Comparison of ENCODE assay signal across 8 cellular contexts in the genomic region with DNA sequence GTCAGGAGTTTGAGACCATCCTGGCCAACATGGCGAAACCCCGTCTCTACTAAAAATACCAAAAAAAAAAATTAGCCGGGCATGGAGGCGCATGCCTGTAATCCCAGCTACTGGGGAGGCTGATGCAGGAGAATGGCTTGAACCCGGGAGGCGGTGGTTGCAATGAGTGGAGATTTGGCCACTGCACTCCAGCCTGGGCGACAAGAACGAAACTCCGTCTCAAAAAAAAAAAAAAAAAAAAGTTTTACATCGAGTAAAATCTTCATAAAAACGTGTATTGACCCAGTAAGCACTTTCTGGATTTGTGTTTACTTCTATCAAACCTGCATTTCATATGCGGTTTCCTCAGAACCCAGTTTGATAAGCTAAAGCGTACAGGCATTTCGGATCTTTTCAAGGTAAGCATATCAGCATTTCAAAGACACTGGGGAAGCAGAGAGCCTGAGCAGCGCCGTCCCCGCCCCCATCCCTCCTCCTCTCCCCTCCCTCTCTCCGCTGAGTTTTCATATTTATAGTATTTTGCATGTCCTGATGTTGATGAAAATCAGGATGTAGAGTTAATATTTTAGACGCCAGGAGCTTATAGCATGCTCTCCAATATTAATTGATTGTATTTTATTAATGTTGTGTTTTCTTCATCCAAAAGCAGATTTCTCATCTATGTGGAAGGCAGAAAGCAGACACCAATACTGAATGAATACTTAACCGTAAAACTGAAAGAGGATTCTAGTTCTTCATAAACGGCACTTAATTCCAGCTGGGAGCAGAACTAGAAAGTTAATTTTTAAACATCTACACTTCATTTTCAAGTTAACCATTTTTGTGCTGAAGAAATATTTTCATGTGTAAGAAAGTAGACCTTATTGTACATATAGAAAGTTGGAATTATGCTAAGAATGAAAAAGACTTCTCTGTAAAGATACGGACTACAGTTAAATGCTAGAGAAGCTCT. TPM values are rescaled to one million over a fixed set of nuclear protein-coding genes. Genes with fewer than 3 reads are reported as not detected.
DNase-seq lines count a peak whose midpoint lies in the region; ATAC-seq and TF ChIP-seq lines count a peak whose summit lies in the region.

No MANE protein-coding gene starts in this region.

- ATAC-seq in naive thymus-derived CD8-positive, alpha-beta T cell = peak; percentile 65 to 75
- no peak for ATAC-seq in HG02759 (IDR thresholded peaks at IDR 0.05; ENCODE audit: unreplicated experiment)
- no peak for ATAC-seq in GM18867 (IDR thresholded peaks at IDR 0.05; ENCODE audit: unreplicated experiment)
- no peak for ATAC-seq in GM19467 (IDR thresholded peaks at IDR 0.05; ENCODE audit: unreplicated experiment)

- H4K20me1 ChIP-seq in KMS-11 (ENCODE audit: insufficient read depth) = no peaks in the 10 kb centered on the region

- H3K4me3 ChIP-seq in AG09309 (ENCODE audit: control insufficient read depth, low read depth, low read length) (peak overlapping the region; percentile 35), KMS-11 (IDR thresholded peaks at IDR 0.05; ENCODE audit: insufficient read depth, low read depth, low read length) (no peak overlapping the region), breast epithelium (peak overlapping the region; percentile 26 to 60 (median 40))

- H3K4me2 ChIP-seq in KMS-11 = peak overlapping the region; percentile 18; the same call in 1 of the 2 replicates

- no peaks in the 10 kb centered on the region for H3K9me3 ChIP-seq in breast epithelium

- DNase-seq in AG09309 (ENCODE audit: low read depth) (no peak), breast epithelium (ENCODE audit: low spot score in 2 of 2) (no peak), NCI-H1105 (lab: John Stamatoyannopoulos, UW) (no peak)
- peak in 2 of 10 donors; percentile 9 to 25 for DNase-seq in naive thymus-derived CD8-positive, alpha-beta T cell

- no peak overlapping the region for H3K27ac Mint-ChIP-seq in naive thymus-derived CD8-positive, alpha-beta T cell

- TF ChIP-seq CTCF in AG09309 (IDR thresholded peaks at IDR 0.05; ENCODE audit: control insufficient read depth, insufficient read depth, low read depth, low read length, missing control alignments) (no peak), KMS-11 (conservative IDR thresholded peaks at IDR 0.05; ENCODE audit: low read depth, low read length) (no peak), breast epithelium (IDR thresholded peaks at IDR 0.05) (no peak)

- H3K36me3 ChIP-seq in KMS-11 (ENCODE audit: insufficient read depth) = no peaks in the 10 kb centered on the region
- no peaks in the 10 kb centered on the region for H3K36me3 ChIP-seq in breast epithelium

- H3K27me3 Mint-ChIP-seq in naive thymus-derived CD8-positive, alpha-beta T cell = no peaks in the 10 kb centered on the region

- no peaks in the 10 kb centered on the region for H3K9me3 Mint-ChIP-seq in naive thymus-derived CD8-positive, alpha-beta T cell

- no peak overlapping the region for H2AFZ ChIP-seq in KMS-11 (ENCODE audit: low read depth)

- intact Hi-C loops in breast epithelium (cut with DNase I; ENCODE audit: low total_unique reads) = no loop called here

- H3K9ac ChIP-seq in KMS-11 = no peak overlapping the region

- H3K79me2 ChIP-seq in KMS-11 (ENCODE audit: insufficient read depth, low read depth) = no peaks in the 10 kb centered on the region

- peak overlapping the region; percentile 47 to 72 (median 63) for H3K4me3 Mint-ChIP-seq in naive thymus-derived CD8-positive, alpha-beta T cell

- no peaks in the 10 kb centered on the region for H3K4me1 ChIP-seq in KMS-11 (ENCODE audit: low read depth, poor library complexity, severe bottlenecking)
- H3K4me1 ChIP-seq in breast epithelium = no peaks in the 10 kb centered on the region

- H3K27me3 ChIP-seq in KMS-11 (ENCODE audit: insufficient read depth, low read depth) (no peaks in the 10 kb centered on the region), breast epithelium (no peaks in the 10 kb centered on the region)

- TF ChIP-seq POLR2A in breast epithelium (IDR thresholded peaks at IDR 0.05) = no peak

- H3K27ac ChIP-seq in KMS-11 (no peak overlapping the region), breast epithelium (peak overlapping the region in 1 of 2 donors; percentile 82)

- no peaks in the 10 kb centered on the region for H3K36me3 Mint-ChIP-seq in naive thymus-derived CD8-positive, alpha-beta T cell

- POLR2A ChIA-PET in naive thymus-derived CD8-positive, alpha-beta T cell (lab: Charles Lee) = interaction anchor here (0.7 to 1.9 kb wide), 4 partner anchors 10 to 338 kb away, joined by 3 to 12 read pairs (median 6); a partner anchor contains a TSS

- peaks cover 0 to 15% (median 0%) of the 10 kb centered on the region in 4 donors for H3K4me1 Mint-ChIP-seq in naive thymus-derived CD8-positive, alpha-beta T cell

RNA-seq across cellular contexts. Expression of a gene that starts 9.2 kb away (rescaled TPM):
- 10 to 100 TPM; 17.8 to 83.3 (median 49.5) TPM for total RNA-seq in breast epithelium
- total RNA-seq in naive thymus-derived CD8-positive, alpha-beta T cell = 100 to 1,000 TPM; 142 to 144 TPM
- 10 to 100 TPM in 2 of 3 donors, 1 to 10 TPM in 1; 4.7 to 16.7 (median 12.9) TPM for polyA plus RNA-seq in naive thymus-derived CD8-positive, alpha-beta T cell

RNA-seq across cellular contexts. Expression of a gene that starts 51.7 kb away (rescaled TPM):
- total RNA-seq in breast epithelium = 1 to 10 TPM in 1 of 3 donors, under 1 TPM in 2; 0.66 to 1.9 (median 0.73) TPM
- 1 to 10 TPM; 2.0 TPM for total RNA-seq in naive thymus-derived CD8-positive, alpha-beta T cell
- polyA plus RNA-seq in naive thymus-derived CD8-positive, alpha-beta T cell = under 1 TPM; 0.25 to 0.44 (median 0.42) TPM

Comparison
In these comparisons a context has a peak if more than half of its experiments do, and no peak if none do; other contexts are left out.
1. ATAC-seq: peak in naive thymus-derived CD8-positive, alpha-beta T cell (2 of 2); none in HG02759 (single experiment), GM18867 (single experiment) and GM19467 (single experiment).